ENCODE assay signal across 13 cellular contexts in the genomic region with DNA sequence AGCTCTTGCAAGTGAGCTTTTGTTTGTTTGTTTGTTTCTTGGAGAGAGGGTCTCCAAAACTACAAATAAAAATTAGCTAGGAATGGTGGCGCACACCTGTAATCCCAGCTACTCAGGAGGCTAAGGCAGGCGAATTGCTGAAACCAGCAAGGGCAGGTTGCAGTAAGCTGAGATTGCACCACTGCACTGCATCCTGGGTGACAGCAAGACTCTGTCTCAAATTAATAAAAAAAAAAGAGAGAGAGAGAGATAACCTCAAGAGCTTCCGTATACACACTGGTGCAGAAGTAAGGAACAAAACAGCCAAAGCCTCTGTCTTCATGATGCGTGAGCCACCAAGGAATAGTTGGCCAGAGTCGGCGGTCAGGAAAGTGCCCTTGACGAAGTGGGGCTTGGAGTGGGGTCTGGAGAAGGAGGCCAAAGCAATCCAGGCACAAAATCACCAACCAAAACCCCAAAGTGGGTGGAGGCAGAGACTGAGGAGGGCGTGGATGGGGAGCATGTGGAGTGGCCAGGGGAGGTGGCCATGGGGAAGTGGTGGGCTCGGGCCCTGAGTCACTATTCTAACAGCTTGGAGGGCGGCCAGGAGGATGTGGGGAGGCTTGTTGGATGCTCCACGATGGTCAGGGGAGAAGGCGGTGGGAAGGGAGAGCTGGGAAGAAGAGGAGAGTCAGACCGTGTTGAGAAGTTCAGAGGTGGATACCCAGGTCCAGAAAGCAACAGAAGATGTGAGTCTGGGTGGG. TPM values are rescaled to one million over a fixed set of nuclear protein-coding genes. Genes with fewer than 3 reads are reported as not detected.
DNase-seq lines count a peak whose midpoint lies in the region; ATAC-seq and TF ChIP-seq lines count a peak whose summit lies in the region.
"Had no signal": no experiment of that assay in that cellular context is flagged by ENCODE, and none has a peak within 500 bp of the region (broad histone marks: within the 10 kb centered on the region; RNA-seq: fewer than 3 reads in every experiment).

No MANE protein-coding gene starts in this region.

- DNase-seq in MV-4-11 (lab: John Stamatoyannopoulos, UW) (peak; percentile 73), chondrocyte (ENCODE audit: low spot score) (no peak), lung (ENCODE audit: low spot score) (no peak), transverse colon (peak; percentile 62), T1000 (lab: John Stamatoyannopoulos, UW) (no peak), cortex of kidney (lab: John Stamatoyannopoulos, UW) (no peak)
- DNase-seq in stimulated activated CD4-positive, alpha-beta T cell treated with anti-CD3 and anti-CD28 coated beads, Interleukin-4, amount 100 ng/mL, for 4 hours = no peak
- DNase-seq: activated CD4-positive, alpha-beta T cell treated with anti-CD3 and anti-CD28 coated beads, Interleukin-2, amount 50 U/mL, for 48 hours; KBM-7; NK-92 treated with Interleukin-12 subunit alpha and Interleukin-12 subunit beta, amount 100 ng/mL, for 24 hours had no signal

- peak overlapping the region; percentile 3 to 24 for H3K27ac ChIP-seq in lung (ENCODE audit: low read depth in 1 of 2, low read length in 1 of 2)
- H3K27ac ChIP-seq in transverse colon = peak overlapping the region; percentile 25 to 64 (median 46)

- ATAC-seq in lung (ENCODE audit: insufficient read depth, low FRiP score) = no peak
- ATAC-seq in GM19351 (IDR thresholded peaks at IDR 0.05; ENCODE audit: unreplicated experiment) = no peak

- intact Hi-C loops in transverse colon (cut with DNase I; ENCODE audit: low total_unique reads) = no loop called here

- peak overlapping the region; percentile 62 for H3K27ac Mint-ChIP-seq in chondrocyte (ENCODE audit: unreplicated experiment)

- TF ChIP-seq CTCF in chondrocyte (IDR thresholded peaks at IDR 0.05) = no peak
- no peak for TF ChIP-seq CTCF in lung (IDR thresholded peaks at IDR 0.05; ENCODE audit: control extremely low read depth, extremely low read depth)
- TF ChIP-seq CTCF in transverse colon (IDR thresholded peaks at IDR 0.05) = no peak

- no peaks in the 10 kb centered on the region for H3K27me3 ChIP-seq in lung (ENCODE audit: control insufficient read depth, insufficient read depth)
- H3K27me3 ChIP-seq in transverse colon = no peaks in the 10 kb centered on the region

- TF ChIP-seq POLR2A in transverse colon (IDR thresholded peaks at IDR 0.05) = no peak

- WGBS in lung, 2 donors = 25 to 54% methylated on average over 13 of the region's 13 CpGs
- 69 to 70% methylated on average over 13 of the region's 13 CpGs for WGBS in transverse colon (ENCODE audit: low coverage in 1 of 2), 2 donors

- H3K36me3 Mint-ChIP-seq in chondrocyte (ENCODE audit: low read depth) = peaks cover 36% of the 10 kb centered on the region

- H3K4me3 ChIP-seq in lung (no peak overlapping the region), transverse colon (no peak overlapping the region)

- peaks cover 33% of the 10 kb centered on the region for H3K4me1 Mint-ChIP-seq in chondrocyte (ENCODE audit: low read depth)
- H3K4me1 Mint-ChIP-seq: brain, nephron had no signal

- TF ChIP-seq EP300 in transverse colon (IDR thresholded peaks at IDR 0.05; ENCODE audit: low read depth) = no peak

- H3K4me1 ChIP-seq in lung (ENCODE audit: control insufficient read depth in 2 of 2, insufficient read depth in 2 of 2, low read length in 2 of 2) (no peaks in the 10 kb centered on the region), transverse colon (peaks cover 0 to 15% (median 2%) of the 10 kb centered on the region in 4 donors)

- in situ Hi-C loops in transverse colon (cut with MboI; ENCODE audit: low pct_ligation_motif_present in 1 of 4, low pct_unique_long_range_greater_than_20kb in 1 of 4, low sequenced_read_pairs in 3 of 4) = no loop called here

- H3K27me3 Mint-ChIP-seq in chondrocyte (ENCODE audit: low read depth) = no peaks in the 10 kb centered on the region
- H3K27me3 Mint-ChIP-seq: brain had no signal

- no peaks in the 10 kb centered on the region for H3K9me3 ChIP-seq in lung (ENCODE audit: control insufficient read depth in 2 of 2, insufficient read depth in 1 of 2, low read length in 1 of 2)
- no peaks in the 10 kb centered on the region for H3K9me3 ChIP-seq in transverse colon

- H3K36me3 ChIP-seq in lung (ENCODE audit: control insufficient read depth in 2 of 2, insufficient read depth in 2 of 2, low read length in 2 of 2) (peaks cover 7 to 43% of the 10 kb centered on the region in 2 donors), transverse colon (peaks cover 0 to 24% (median 9%) of the 10 kb centered on the region in 4 donors)

- H3K4me3 Mint-ChIP-seq in chondrocyte (ENCODE audit: unreplicated experiment) = no peak overlapping the region
- H3K4me3 Mint-ChIP-seq: brain, nephron had no signal

- no peaks in the 10 kb centered on the region for H3K9me3 Mint-ChIP-seq in chondrocyte (ENCODE audit: low read depth)
- H3K9me3 Mint-ChIP-seq: brain, nephron had no signal

RNA-seq across cellular contexts. Expression of gene TOMM40, which starts 21.2 kb away (rescaled TPM):
- total RNA-seq in chondrocyte (39.0 to 46.1 TPM (median 40.9 TPM) in 3 replicates), lung (10 to 100 TPM; 17.6 to 76.8 TPM), transverse colon (100 to 1,000 TPM in 1 of 4 donors, 10 to 100 TPM in 3; 36.0 to 101 (median 53.8) TPM)
- 10 to 100 TPM; 55.0 to 69.4 TPM for polyA plus RNA-seq in lung

RNA-seq across cellular contexts. Expression of gene NECTIN2, which starts 23.8 kb away (rescaled TPM):
- total RNA-seq in chondrocyte (88.9 to 120 TPM (median 116 TPM) in 3 replicates), lung (100 to 1,000 TPM in 1 of 2 donors, 10 to 100 TPM in 1; 90.4 to 117 TPM), transverse colon (100 to 1,000 TPM in 3 of 4 donors, 10 to 100 TPM in 1; 93.7 to 147 (median 125) TPM)
- polyA plus RNA-seq in lung = 10 to 100 TPM; 76.9 to 97.6 TPM

RNA-seq across cellular contexts. Expression of gene APOE, which starts 35.7 kb away (rescaled TPM):
- total RNA-seq in chondrocyte (47.1 to 178 TPM (median 170 TPM) in 3 replicates), lung (100 to 1,000 TPM in 1 of 2 donors, 10 to 100 TPM in 1; 80.8 to 177 TPM), transverse colon (100 to 1,000 TPM in 2 of 4 donors, 10 to 100 TPM in 2; 72.2 to 214 (median 132) TPM)
- 1,000 to 10,000 TPM in 1 of 2 donors, 100 to 1,000 TPM in 1; 235 to 1,011 TPM for polyA plus RNA-seq in lung

RNA-seq across cellular contexts. Expression of gene APOC1, which starts 44.5 kb away (rescaled TPM):
- total RNA-seq in chondrocyte = 2.2 to 6.9 TPM in 2 of 3 replicates, not detected in the other
- 100 to 1,000 TPM in 1 of 2 donors, 10 to 100 TPM in 1; 14.0 to 282 TPM for total RNA-seq in lung
- polyA plus RNA-seq in lung = 1,000 to 10,000 TPM in 1 of 2 donors, 100 to 1,000 TPM in 1; 153 to 1,030 TPM
- total RNA-seq in transverse colon = 10 to 100 TPM in 3 of 4 donors, not detected in 1; 10.8 to 48.4 (median 34.8) TPM

Comparison
In these comparisons a context has a peak if more than half of its experiments do, and no peak if none do; other contexts are left out.
1. DNase-seq: peak in MV-4-11 (single experiment) and transverse colon (single experiment); none in chondrocyte (single experiment), lung (single experiment), stimulated activated CD4-positive, alpha-beta T cell treated with anti-CD3 and anti-CD28 coated beads, Interleukin-4, amount 100 ng/mL, for 4 hours (0 of 2), T1000 (single experiment) and cortex of kidney (single experiment).